In genomic region chr1:202034683-202035462, GRCh38 we compare ENCODE assay signal across 8 cellular contexts. TPM values are rescaled to one million over a fixed set of nuclear protein-coding genes. Genes with fewer than 3 reads are reported as not detected.
A peak's percentile ranks its signal among the peaks of the same experiment; 100 is the strongest.
DNase-seq lines count a peak whose midpoint lies in the region; ATAC-seq and TF ChIP-seq lines count a peak whose summit lies in the region.

No MANE protein-coding gene starts in this region.

- H3K9me2 ChIP-seq in HCT116 (ENCODE audit: insufficient read depth): no peaks in the 10 kb centered on the region

- POLR2A ChIA-PET in HCT116 (lab: Charles Lee): interaction anchor here (0.7 to 2.5 kb wide), 12 partner anchors 10 to 80 kb away, joined by 3 to 43 read pairs (median 6); partner anchors contain the start of genes ELF3 and TIMM17A

- peak; percentile 24; the same call in 1 of the 2 replicates for TF ChIP-seq RAD21 in HCT116 (IDR thresholded peaks at IDR 0.05; ENCODE audit: low read depth)

- H3K79me2 ChIP-seq in HCT116 (ENCODE audit: insufficient read depth, low read length): no peaks in the 10 kb centered on the region

- DNase-seq in AG10803 (ENCODE audit: low read depth): peak; percentile 95
- DNase-seq in HCT116 (ENCODE audit: low read depth, low spot score): peak; percentile 91
- DNase-seq in RPMI8226: peak; percentile 68
- DNase-seq in foreskin keratinocyte: peak; percentile 91 to 93
- peak; percentile 80 for DNase-seq in sigmoid colon
- no peak for DNase-seq in GM19240 (ENCODE audit: insufficient read length, low spot score)

- H2AFZ ChIP-seq in HCT116 (ENCODE audit: low read depth, low read length, poor library complexity, severe bottlenecking): peak overlapping the region; percentile 91

- no peaks in the 10 kb centered on the region for H3K36me3 ChIP-seq in HCT116 (ENCODE audit: control insufficient read depth in 1 of 2, insufficient read depth in 2 of 2, low read length in 2 of 2)
- no peaks in the 10 kb centered on the region for H3K36me3 ChIP-seq in sigmoid colon

- H3K9me3 ChIP-seq in HCT116 (ENCODE audit: control insufficient read depth in 1 of 2, insufficient read depth in 1 of 2, low read depth in 1 of 2, low read length in 2 of 2): no peaks in the 10 kb centered on the region
- H3K9me3 ChIP-seq in sigmoid colon: no peaks in the 10 kb centered on the region

- TF ChIP-seq CTCF in AG10803 (conservative IDR thresholded peaks at IDR 0.05; ENCODE audit: low read length) (no peak), HCT116 (IDR thresholded peaks at IDR 0.05 in 2 of 3, conservative IDR thresholded peaks at IDR 0.05 in 1 of 3; ENCODE audit: borderline replicate concordance in 1 of 3, insufficient read depth in 1 of 3, low read depth in 2 of 3, low read length in 2 of 3) (no peak), foreskin keratinocyte (conservative IDR thresholded peaks at IDR 0.05) (no peak), sigmoid colon (IDR thresholded peaks at IDR 0.05) (no peak)

- 15 to 53% methylated on average over 20 of the region's 20 CpGs for WGBS in sigmoid colon, 2 donors

- H3K27ac ChIP-seq in HCT116 (ENCODE audit: low read depth, low read length) (peak overlapping the region; percentile 93), foreskin keratinocyte (peak overlapping the region; percentile 87), sigmoid colon (peak overlapping the region in 2 of 4 donors; percentile 27 to 38)

- BruUV-seq in HCT116 (replicated peaks; lab: Mats Ljungman, UMichigan): TSS peak; percentile 56

- H3K4me1 ChIP-seq in HCT116 (ENCODE audit: control insufficient read depth in 1 of 2, insufficient read depth in 2 of 2, low read length in 2 of 2) (peaks cover 44 to 63% of the 10 kb centered on the region in 2 experiments), foreskin keratinocyte (peaks cover 10% of the 10 kb centered on the region), sigmoid colon (no peaks in the 10 kb centered on the region)

- ATAC-seq in HCT116 (peak; percentile 93), foreskin keratinocyte (peak; percentile 97), GM19328 (IDR thresholded peaks at IDR 0.05; ENCODE audit: unreplicated experiment) (no peak), HG02759 (IDR thresholded peaks at IDR 0.05; ENCODE audit: unreplicated experiment) (no peak)

- no peak for TF ChIP-seq POLR2A in HCT116 (IDR thresholded peaks at IDR 0.05; ENCODE audit: borderline replicate concordance, extremely low read depth, insufficient read depth, insufficient read length)
- TF ChIP-seq POLR2A in sigmoid colon (IDR thresholded peaks at IDR 0.05): no peak

- no peak for TF ChIP-seq EP300 in sigmoid colon (IDR thresholded peaks at IDR 0.05)

- H3K27me3 ChIP-seq in HCT116 (ENCODE audit: insufficient read depth, low read length) (no peaks in the 10 kb centered on the region), foreskin keratinocyte (peaks cover 2% of the 10 kb centered on the region), sigmoid colon (no peaks in the 10 kb centered on the region)

- intact Hi-C loops in HCT116 (cut with micrococcal nuclease) (no loop called here), sigmoid colon (cut with DNase I) (no loop called here)

- H3K4me2 ChIP-seq in HCT116 (ENCODE audit: low read length): peak overlapping the region; percentile 90

- H3K4me3 ChIP-seq in AG10803 (ENCODE audit: low read length) (no peak overlapping the region), HCT116 (replicated peaks in 1 of 2; ENCODE audit: low read depth in 1 of 2, low read length in 2 of 2) (peak overlapping the region; percentile 20 to 44; a peak in 3 of 4 replicates), sigmoid colon (no peak overlapping the region)

- peak overlapping the region; percentile 65 for H3K9ac ChIP-seq in HCT116 (ENCODE audit: low read length)

- H4K20me1 ChIP-seq in HCT116 (ENCODE audit: insufficient read depth): no peaks in the 10 kb centered on the region

- RAD21 ChIA-PET in HCT116 (lab: Charles Lee; ENCODE audit: low non-redundant PET in 1 of 2, low total read pairs in 2 of 2, uncharacterized antibody in 2 of 2, unreplicated experiment in 2 of 2): interaction anchor here (0.5 to 1.3 kb wide), 6 partner anchors 17 to 78 kb away, joined by 3 to 8 read pairs (median 4); partner anchors contain the start of gene ELF3 (in 2 of the 2)

- CTCF ChIA-PET in HCT116 (lab: Charles Lee): interaction anchor here (0.8 to 1.3 kb wide), 6 partner anchors 10 to 36 kb away, joined by 3 to 7 read pairs (median 4); partner anchors contain the start of gene ELF3

TF ChIP-seq in HCT116, 20 proteins besides CTCF, POLR2A, EP300 and RAD21 (continues in another document):
- TF ChIP-seq JUND (IDR thresholded peaks at IDR 0.05): peak; percentile 85
- no peak for TF ChIP-seq ZBTB33 (IDR thresholded peaks at IDR 0.05; ENCODE audit: extremely low read depth, insufficient replicate concordance, low read length)
- no peak for TF ChIP-seq MAX (IDR thresholded peaks at IDR 0.05)
- TF ChIP-seq SIN3A (IDR thresholded peaks at IDR 0.05; ENCODE audit: low read depth): 0 out of 2 replicates have a peak, but pooled peaks have one; percentile 16
- TF ChIP-seq ELF1 (IDR thresholded peaks at IDR 0.05; ENCODE audit: borderline replicate concordance, low read depth): no peak
- TF ChIP-seq ZFX (IDR thresholded peaks at IDR 0.05): no peak
- no peak for TF ChIP-seq TCF7L2 (IDR thresholded peaks at IDR 0.05; ENCODE audit: borderline replicate concordance, extremely low read depth, insufficient read depth, insufficient read length)
- peak; percentile 89 for TF ChIP-seq CEBPB (IDR thresholded peaks at IDR 0.05; ENCODE audit: low read depth)
- TF ChIP-seq, protein P1, sequence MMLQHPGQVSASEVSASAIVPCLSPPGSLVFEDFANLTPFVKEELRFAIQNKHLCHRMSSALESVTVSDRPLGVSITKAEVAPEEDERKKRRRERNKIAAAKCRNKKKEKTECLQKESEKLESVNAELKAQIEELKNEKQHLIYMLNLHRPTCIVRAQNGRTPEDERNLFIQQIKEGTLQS (IDR thresholded peaks at IDR 0.05): no peak; the same call in 1 of the 2 replicates
- TF ChIP-seq EGR1 (IDR thresholded peaks at IDR 0.05; ENCODE audit: low read depth): no peak
- peak; percentile 79; the same call in 1 of the 2 replicates for TF ChIP-seq CBX3 (IDR thresholded peaks at IDR 0.05; ENCODE audit: low read depth)
- peak; percentile 49 for TF ChIP-seq YY1 (IDR thresholded peaks at IDR 0.05; ENCODE audit: extremely low read depth, insufficient replicate concordance, low read depth, low read length)
- TF ChIP-seq, protein P2, sequence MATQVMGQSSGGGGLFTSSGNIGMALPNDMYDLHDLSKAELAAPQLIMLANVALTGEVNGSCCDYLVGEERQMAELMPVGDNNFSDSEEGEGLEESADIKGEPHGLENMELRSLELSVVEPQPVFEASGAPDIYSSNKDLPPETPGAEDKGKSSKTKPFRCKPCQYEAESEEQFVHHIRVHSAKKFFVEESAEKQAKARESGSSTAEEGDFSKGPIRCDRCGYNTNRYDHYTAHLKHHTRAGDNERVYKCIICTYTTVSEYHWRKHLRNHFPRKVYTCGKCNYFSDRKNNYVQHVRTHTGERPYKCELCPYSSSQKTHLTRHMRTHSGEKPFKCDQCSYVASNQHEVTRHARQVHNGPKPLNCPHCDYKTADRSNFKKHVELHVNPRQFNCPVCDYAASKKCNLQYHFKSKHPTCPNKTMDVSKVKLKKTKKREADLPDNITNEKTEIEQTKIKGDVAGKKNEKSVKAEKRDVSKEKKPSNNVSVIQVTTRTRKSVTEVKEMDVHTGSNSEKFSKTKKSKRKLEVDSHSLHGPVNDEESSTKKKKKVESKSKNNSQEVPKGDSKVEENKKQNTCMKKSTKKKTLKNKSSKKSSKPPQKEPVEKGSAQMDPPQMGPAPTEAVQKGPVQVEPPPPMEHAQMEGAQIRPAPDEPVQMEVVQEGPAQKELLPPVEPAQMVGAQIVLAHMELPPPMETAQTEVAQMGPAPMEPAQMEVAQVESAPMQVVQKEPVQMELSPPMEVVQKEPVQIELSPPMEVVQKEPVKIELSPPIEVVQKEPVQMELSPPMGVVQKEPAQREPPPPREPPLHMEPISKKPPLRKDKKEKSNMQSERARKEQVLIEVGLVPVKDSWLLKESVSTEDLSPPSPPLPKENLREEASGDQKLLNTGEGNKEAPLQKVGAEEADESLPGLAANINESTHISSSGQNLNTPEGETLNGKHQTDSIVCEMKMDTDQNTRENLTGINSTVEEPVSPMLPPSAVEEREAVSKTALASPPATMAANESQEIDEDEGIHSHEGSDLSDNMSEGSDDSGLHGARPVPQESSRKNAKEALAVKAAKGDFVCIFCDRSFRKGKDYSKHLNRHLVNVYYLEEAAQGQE (IDR thresholded peaks at IDR 0.05; ENCODE audit: low read depth): no peak
- TF ChIP-seq SP1 (IDR thresholded peaks at IDR 0.05; ENCODE audit: low read depth): peak; percentile 96
- TF ChIP-seq EZH2 (IDR thresholded peaks at IDR 0.05): no peak
- TF ChIP-seq POLR2AphosphoS5 (IDR thresholded peaks at IDR 0.05; ENCODE audit: low read depth, low read length): peak; percentile 71

RNA-seq across cellular contexts. Expression of gene ELF3, which starts 24.5 kb away (rescaled TPM):
- 200 TPM for total RNA-seq in HCT116 (2021; ENCODE audit: unreplicated experiment)
- polyA plus RNA-seq in HCT116 (2012): 284 and 412 TPM in 2 replicates
- total RNA-seq in foreskin keratinocyte: 0.04 and 0.07 TPM in 2 replicates
- 0.04 TPM in 1 of 2 replicates, not detected in the other for polyA plus RNA-seq in foreskin keratinocyte
- total RNA-seq in sigmoid colon: 1 to 10 TPM in 1 of 4 donors, under 1 TPM in 3; 0.16 to 1.8 (median 0.41) TPM
- polyA plus RNA-seq in sigmoid colon: 100 to 1,000 TPM; 560 to 665 (median 569) TPM

RNA-seq across cellular contexts. Expression of gene RNPEP, which starts 52.4 kb away (rescaled TPM):
- total RNA-seq in HCT116 (2021; ENCODE audit: unreplicated experiment) (85.9 TPM), foreskin keratinocyte (75.0 and 79.3 TPM in 2 replicates), sigmoid colon (10 to 100 TPM; 23.9 to 38.5 (median 32.0) TPM)
- polyA plus RNA-seq in HCT116 (2012): 57.2 and 67.7 TPM in 2 replicates
- polyA plus RNA-seq in foreskin keratinocyte (82.4 and 97.4 TPM in 2 replicates), sigmoid colon (10 to 100 TPM; 59.1 to 86.5 (median 81.7) TPM)

Comparison
In these comparisons a context has a peak if more than half of its experiments do, and no peak if none do; other contexts are left out.
1. H3K4me3 ChIP-seq: peak in HCT116 (2 of 2); none in AG10803 (single experiment) and sigmoid colon (0 of 4).
2. ATAC-seq: peak in HCT116 (single experiment) and foreskin keratinocyte (single experiment); none in GM19328 (single experiment) and HG02759 (single experiment).
3. RNA of gene ELF3, which starts 24.5 kb away (total RNA-seq): 200 TPM in HCT116 (single experiment); 0.16 to 1.8 TPM in sigmoid colon and 0.04 to 0.07 TPM in foreskin keratinocyte; every median in the first group is over 10 times any median in the second.